ENCODE assay signal across 8 cellular contexts in the genomic region with DNA sequence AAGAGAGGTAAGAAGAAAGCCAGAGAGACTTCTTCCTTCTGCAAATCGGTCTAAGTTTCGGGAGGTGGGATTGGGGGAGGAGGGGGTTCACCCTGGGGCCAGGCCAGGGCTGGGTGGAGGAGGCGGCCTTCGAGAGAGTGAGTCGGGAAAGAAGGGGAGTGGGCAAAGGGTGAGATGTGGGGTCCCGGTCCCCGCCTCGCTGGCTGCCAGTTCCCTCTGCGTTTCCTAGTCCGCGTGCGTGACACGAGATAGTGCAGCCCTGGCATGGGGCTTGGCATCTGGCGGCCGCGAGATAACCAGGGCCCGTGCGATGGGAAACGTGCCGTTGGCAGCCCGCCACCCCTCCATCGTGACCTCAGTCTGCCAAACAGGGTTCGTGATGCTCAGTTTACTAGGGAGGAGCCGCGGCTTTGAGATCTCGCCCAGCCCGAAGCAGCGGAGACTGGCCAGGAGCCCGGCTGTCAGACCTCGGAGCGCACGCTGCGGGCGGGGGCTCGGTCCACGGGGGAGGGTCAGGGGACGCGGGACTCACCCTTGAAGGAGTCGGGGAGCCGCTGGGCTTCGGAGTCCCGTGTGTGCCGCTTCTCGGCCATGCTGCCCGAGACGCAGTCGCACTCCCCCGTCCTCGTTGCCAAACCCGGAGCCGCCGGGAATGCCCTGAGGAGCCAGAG. TPM values are rescaled to one million over a fixed set of nuclear protein-coding genes. Genes with fewer than 3 reads are reported as not detected.
DNase-seq lines count a peak whose midpoint lies in the region; ATAC-seq and TF ChIP-seq lines count a peak whose summit lies in the region.

A gene with protein sequence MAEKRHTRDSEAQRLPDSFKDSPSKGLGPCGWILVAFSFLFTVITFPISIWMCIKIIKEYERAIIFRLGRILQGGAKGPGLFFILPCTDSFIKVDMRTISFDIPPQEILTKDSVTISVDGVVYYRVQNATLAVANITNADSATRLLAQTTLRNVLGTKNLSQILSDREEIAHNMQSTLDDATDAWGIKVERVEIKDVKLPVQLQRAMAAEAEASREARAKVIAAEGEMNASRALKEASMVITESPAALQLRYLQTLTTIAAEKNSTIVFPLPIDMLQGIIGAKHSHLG (minus strand): TSS at position 656 of the 671 bp plus-strand sequence. CDS start 63 bp downstream, at position 593.

- ATAC-seq in GM21737 (IDR thresholded peaks at IDR 0.05; ENCODE audit: unreplicated experiment): peak; percentile 43

- H3K27me3 ChIP-seq in endocrine pancreas (ENCODE audit: control insufficient read depth, insufficient read depth, low read length) (no peaks in the 10 kb centered on the region), suprapubic skin (no peaks in the 10 kb centered on the region)

- H3K4me1 ChIP-seq in endocrine pancreas (ENCODE audit: control insufficient read depth, insufficient read depth, low read length): peaks cover 7% of the 10 kb centered on the region
- H3K4me1 ChIP-seq in suprapubic skin: peaks cover 88% of the 10 kb centered on the region

- H3K9me3 ChIP-seq in endocrine pancreas (ENCODE audit: control insufficient read depth, low read length) (no peaks in the 10 kb centered on the region), suprapubic skin (no peaks in the 10 kb centered on the region)

- H3K9ac ChIP-seq in endocrine pancreas (ENCODE audit: control insufficient read depth, insufficient read depth, low read length): peak within 1 kb of the TSS; percentile 81

- no peak within 1 kb of the TSS for H3K4me3 ChIP-seq in endocrine pancreas (ENCODE audit: control insufficient read depth, insufficient read depth, low read length)
- peak within 1 kb of the TSS; percentile 74 for H3K4me3 ChIP-seq in suprapubic skin

- WGBS in suprapubic skin: 0% methylated on average over 26 of the region's 52 CpGs

- peak within 1 kb of the TSS; percentile 98 for H3K27ac ChIP-seq in suprapubic skin

- H3K36me3 ChIP-seq in endocrine pancreas (ENCODE audit: control insufficient read depth, insufficient read depth, low read length) (no peaks in the 10 kb centered on the region), suprapubic skin (no peaks in the 10 kb centered on the region)

- DNase-seq in GM04503 (ENCODE audit: low read depth): peak; percentile 71
- peak; percentile 79 for DNase-seq in KBM-7
- DNase-seq in activated CD4-positive, alpha-beta T cell treated with anti-CD3 and anti-CD28 coated beads for 24 hours (ENCODE audit: low read depth in 2 of 2): peak; percentile 18 to 39
- peak; percentile 88 for DNase-seq in mucosa of gallbladder (ENCODE audit: low spot score)
- peak; percentile 95 to 96 for DNase-seq in suprapubic skin (ENCODE audit: low spot score in 2 of 2)
- no peak for DNase-seq in OCI-M2 (lab: John Stamatoyannopoulos, UW; ENCODE audit: unreplicated experiment)

- TF ChIP-seq EP300 in suprapubic skin (IDR thresholded peaks at IDR 0.05): no peak

- TF ChIP-seq POLR2A in suprapubic skin (IDR thresholded peaks at IDR 0.05): peak; percentile 96 to 99

- no peak for TF ChIP-seq CTCF in suprapubic skin (IDR thresholded peaks at IDR 0.05)

- in situ Hi-C loops in KBM-7 (cut with MboI; ENCODE audit: low pct_unique_long_range_greater_than_20kb, low sequenced_read_pairs): no loop called here

RNA-seq across cellular contexts. Expression of the gene that starts here (rescaled TPM):
- total RNA-seq in mucosa of gallbladder (259 TPM), suprapubic skin (100 to 1,000 TPM; 166 to 238 (median 185) TPM)
